Comparison of ENCODE assay signal across 8 cellular contexts in the genomic region with DNA sequence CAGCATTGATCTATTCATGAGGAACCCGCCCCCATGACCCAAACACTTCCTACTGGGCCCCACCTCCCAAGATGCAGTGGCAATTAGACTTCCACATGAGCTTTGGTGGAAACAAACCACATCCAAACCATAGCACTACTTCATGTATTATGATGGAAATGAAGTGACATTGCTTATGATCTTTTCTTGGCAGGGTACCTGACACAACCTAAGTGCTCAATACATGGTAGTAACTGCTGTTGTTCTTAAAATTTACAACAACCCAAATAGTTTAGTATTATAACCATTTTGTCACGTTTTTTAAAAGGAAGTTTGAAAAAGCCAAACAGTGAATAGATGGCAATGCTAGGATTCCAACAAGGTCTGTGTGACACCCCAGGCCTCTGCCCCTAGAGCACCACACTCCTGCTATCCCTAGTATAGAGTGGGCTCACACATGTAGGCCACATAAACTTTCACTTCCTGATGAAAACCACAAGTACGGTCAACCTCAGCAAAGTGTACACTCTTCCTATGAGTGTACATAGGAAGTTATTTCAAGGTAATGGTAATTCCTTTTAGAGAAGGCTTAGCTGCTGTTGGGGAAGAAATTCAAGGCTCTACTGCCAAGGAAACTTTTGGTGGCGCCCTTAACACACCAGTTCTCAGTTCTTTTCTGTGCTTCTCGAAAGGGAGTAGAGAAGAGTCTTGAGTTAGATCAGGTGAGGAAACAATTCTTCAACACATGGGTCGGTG.
DNase-seq lines count a peak whose midpoint lies in the region; ATAC-seq and TF ChIP-seq lines count a peak whose summit lies in the region.
"Had no signal": no experiment of that assay in that cellular context is flagged by ENCODE, and none has a peak within 500 bp of the region (broad histone marks: within the 10 kb centered on the region; RNA-seq: fewer than 3 reads in every experiment).

No MANE protein-coding gene starts in this region.

- no peaks in the 10 kb centered on the region for H3F3A ChIP-seq in GM23338 (replicated peaks; ENCODE audit: low read depth)

- no peak overlapping the region for H2BK12ac ChIP-seq in mesenchymal stem cell (ENCODE audit: low read length in 2 of 2)

- H4K91ac ChIP-seq in mesenchymal stem cell (ENCODE audit: low read length), result no peak overlapping the region

- H3K4ac ChIP-seq in mesenchymal stem cell (ENCODE audit: low read depth in 1 of 2, low read length in 2 of 2), result no peak overlapping the region

- ATAC-seq in GM18873 (IDR thresholded peaks at IDR 0.05; ENCODE audit: low FRiP score, unreplicated experiment) (peak; percentile 93), HG02610 (IDR thresholded peaks at IDR 0.05; ENCODE audit: unreplicated experiment) (peak; percentile 98), mucosa of descending colon (peak; percentile 38), GM23338 (no peak)

- H2BK5ac ChIP-seq in mesenchymal stem cell (ENCODE audit: low read depth, low read length, poor library complexity, severe bottlenecking), result no peak overlapping the region

- H3K27ac ChIP-seq in mesenchymal stem cell (ENCODE audit: low read length, poor library complexity, severe bottlenecking) (no peak overlapping the region), GM23338 (ENCODE audit: low read depth) (no peak overlapping the region)

- H3K9me2 ChIP-seq in GM23338 (ENCODE audit: insufficient read depth), result no peaks in the 10 kb centered on the region; the same call in 1 of the 2 replicates

- no peaks in the 10 kb centered on the region for H3K9me3 ChIP-seq in mucosa of descending colon
- H3K9me3 ChIP-seq in mesenchymal stem cell (ENCODE audit: control insufficient read depth, low read length), result no peaks in the 10 kb centered on the region

- H3K18ac ChIP-seq in mesenchymal stem cell (ENCODE audit: low read depth in 1 of 2, low read length in 2 of 2), result no peak overlapping the region

- in situ Hi-C loops in KBM-7 (cut with MboI; ENCODE audit: low pct_unique_long_range_greater_than_20kb, low sequenced_read_pairs), result loop anchor here (25.0 kb wide), 1 partner anchor 350 kb away; no protein-coding TSS in a partner anchor

- H3K79me1 ChIP-seq in mesenchymal stem cell (replicated peaks; ENCODE audit: low read length, poor library complexity, severe bottlenecking), result no peaks in the 10 kb centered on the region

- H2AFZ ChIP-seq in mesenchymal stem cell (ENCODE audit: low read depth, low read length), result no peak overlapping the region
- H2AFZ ChIP-seq in GM23338, result no peak overlapping the region

- no peak overlapping the region for H3K9ac ChIP-seq in mesenchymal stem cell (ENCODE audit: low read length)

- no peaks in the 10 kb centered on the region for H3K36me3 Mint-ChIP-seq in GM23338 (ENCODE audit: low read depth)

- no peaks in the 10 kb centered on the region for H3K4me1 ChIP-seq in mucosa of descending colon (ENCODE audit: low read depth)
- no peaks in the 10 kb centered on the region for H3K4me1 ChIP-seq in mesenchymal stem cell (ENCODE audit: control insufficient read depth, insufficient read depth, low read depth, low read length)
- no peaks in the 10 kb centered on the region for H3K4me1 ChIP-seq in GM23338 (ENCODE audit: insufficient read depth)

- H3K4me3 ChIP-seq in mucosa of descending colon, result no peak overlapping the region
- no peak overlapping the region for H3K4me3 ChIP-seq in mesenchymal stem cell (ENCODE audit: insufficient read depth in 1 of 2, low read depth in 1 of 2, low read length in 2 of 2)
- no peak overlapping the region for H3K4me3 ChIP-seq in GM23338

- H3K27me3 Mint-ChIP-seq in GM23338 (ENCODE audit: insufficient read depth, low read depth, poor library complexity), result no peaks in the 10 kb centered on the region

- no peak overlapping the region for H3K27ac Mint-ChIP-seq in GM23338

- intact Hi-C loops in mucosa of descending colon (cut with DNase I, micrococcal nuclease), result loop anchor here in 1 of 2 donors (5.0 kb wide), 1 partner anchor 85 kb away; no protein-coding TSS in a partner anchor

- no peaks in the 10 kb centered on the region for H3K79me2 ChIP-seq in GM23338 (replicated peaks; ENCODE audit: insufficient read depth)

- H3K23ac ChIP-seq in mesenchymal stem cell (ENCODE audit: low read length in 2 of 2), result no peak overlapping the region

- peaks cover 4% of the 10 kb centered on the region; the same call in 2 of the 3 replicates for H3K4me1 Mint-ChIP-seq in GM23338

- H4K8ac ChIP-seq in mesenchymal stem cell (ENCODE audit: low read length), result no peak overlapping the region

- H2BK15ac ChIP-seq in mesenchymal stem cell (ENCODE audit: low read depth, poor library complexity, severe bottlenecking), result no peak overlapping the region

- H3K14ac ChIP-seq in mesenchymal stem cell (ENCODE audit: low read length in 2 of 2), result no peak overlapping the region

- H3K4me2 ChIP-seq in mesenchymal stem cell (ENCODE audit: low read length, poor library complexity, severe bottlenecking) (no peak overlapping the region), GM23338 (no peak overlapping the region)

- DNase-seq in KBM-7 (peak; percentile 74), mucosa of descending colon (no peak), mesenchymal stem cell (no peak), GM23338 (ENCODE audit: low spot score) (no peak), NCI-H345 (lab: John Stamatoyannopoulos, UW) (no peak)
- DNase-seq: Right ventricle myocardium superior had no signal

- H2AK5ac ChIP-seq in mesenchymal stem cell (ENCODE audit: low read length, severe bottlenecking), result no peak overlapping the region

- TF ChIP-seq CTCF in mucosa of descending colon (IDR thresholded peaks at IDR 0.05) (no peak), GM23338 (conservative IDR thresholded peaks at IDR 0.05; ENCODE audit: low read depth in 2 of 2) (peak in 1 of 2 experiments; percentile 54; a peak in 2 of 4 replicates)

- H3K4me3 Mint-ChIP-seq in GM23338, result no peak overlapping the region

- H3K36me3 ChIP-seq in mucosa of descending colon (ENCODE audit: low read depth) (no peaks in the 10 kb centered on the region), mesenchymal stem cell (ENCODE audit: control insufficient read depth in 1 of 2, insufficient read depth in 2 of 2, low read depth in 1 of 2, low read length in 2 of 2) (no peaks in the 10 kb centered on the region), GM23338 (ENCODE audit: insufficient read depth) (no peaks in the 10 kb centered on the region)

- no peaks in the 10 kb centered on the region for H3K27me3 ChIP-seq in mesenchymal stem cell (ENCODE audit: control insufficient read depth in 1 of 2, insufficient read depth in 1 of 2, low read length in 2 of 2)
- H3K27me3 ChIP-seq in GM23338 (ENCODE audit: insufficient read depth), result no peaks in the 10 kb centered on the region

- H3K9me3 Mint-ChIP-seq in GM23338, result no peaks in the 10 kb centered on the region

- no peaks in the 10 kb centered on the region for H4K20me1 ChIP-seq in GM23338 (replicated peaks; ENCODE audit: insufficient read depth)

- no peak overlapping the region for H2BK120ac ChIP-seq in mesenchymal stem cell (ENCODE audit: low read depth, low read length)

- 91% methylated on average over 5 of the region's 6 CpGs for WGBS in mesenchymal stem cell

TF ChIP-seq in GM23338, 12 proteins besides CTCF, POLR2A, EP300 and RAD21 (continues in another document):
- TF ChIP-seq NANOG (IDR thresholded peaks at IDR 0.05; ENCODE audit: borderline replicate concordance), result no peak
